In the genomic region with DNA sequence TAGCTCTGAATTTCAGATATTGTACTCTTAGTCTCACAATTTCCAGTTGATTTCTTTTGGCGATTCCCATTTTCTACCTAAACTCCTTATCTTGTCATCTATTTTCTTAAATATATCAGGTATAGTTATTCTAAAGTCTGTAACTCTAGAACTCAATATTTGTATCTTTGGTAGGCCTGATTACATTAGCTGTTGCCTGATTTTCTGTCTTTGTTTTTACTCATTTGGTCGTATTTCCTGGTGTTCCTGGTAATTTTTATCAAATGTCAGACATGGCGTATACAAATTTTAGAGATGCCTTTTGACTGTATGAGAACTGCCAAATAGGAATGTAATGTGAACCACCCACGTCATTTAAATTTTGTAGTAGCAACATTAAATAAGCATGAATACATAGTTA, we compare ENCODE assay signal across 11 cellular contexts.
"Had no signal": no experiment of that assay in that cellular context is flagged by ENCODE, and none has a peak within 500 bp of the region (broad histone marks: within the 10 kb centered on the region; RNA-seq: fewer than 3 reads in every experiment).

No MANE protein-coding gene starts in this region.

- H3K4me1 Mint-ChIP-seq: GM23338 had no signal

- H3K9ac ChIP-seq: GM23248 had no signal

- ATAC-seq: GM23338, HCT116 had no signal

- H3K36me3 ChIP-seq: HAP-1 had no signal

- FAIRE-seq: H1, H54 had no signal

- H3K27ac Mint-ChIP-seq: GM23338, H9, HFFc6 had no signal

- H3K9me3 ChIP-seq: HAP-1 had no signal

- H3K27ac ChIP-seq: GM23248 had no signal

- H3K4me3 ChIP-seq: GM23248, GM23338, HAP-1 had no signal

- H2AFZ ChIP-seq: GM23248, GM23338 had no signal

- H3K4me1 ChIP-seq: HAP-1 had no signal

- DNase-seq: GM23248, GOT3, H7, H9, HCEC 1CT, HFFc6 had no signal

- H3K4me2 ChIP-seq: GM23338 had no signal

- H3K4me3 Mint-ChIP-seq: GM23338, H9, HFFc6 had no signal
